Comparison of ENCODE assay signal across 1 cellular context in the genomic region with DNA sequence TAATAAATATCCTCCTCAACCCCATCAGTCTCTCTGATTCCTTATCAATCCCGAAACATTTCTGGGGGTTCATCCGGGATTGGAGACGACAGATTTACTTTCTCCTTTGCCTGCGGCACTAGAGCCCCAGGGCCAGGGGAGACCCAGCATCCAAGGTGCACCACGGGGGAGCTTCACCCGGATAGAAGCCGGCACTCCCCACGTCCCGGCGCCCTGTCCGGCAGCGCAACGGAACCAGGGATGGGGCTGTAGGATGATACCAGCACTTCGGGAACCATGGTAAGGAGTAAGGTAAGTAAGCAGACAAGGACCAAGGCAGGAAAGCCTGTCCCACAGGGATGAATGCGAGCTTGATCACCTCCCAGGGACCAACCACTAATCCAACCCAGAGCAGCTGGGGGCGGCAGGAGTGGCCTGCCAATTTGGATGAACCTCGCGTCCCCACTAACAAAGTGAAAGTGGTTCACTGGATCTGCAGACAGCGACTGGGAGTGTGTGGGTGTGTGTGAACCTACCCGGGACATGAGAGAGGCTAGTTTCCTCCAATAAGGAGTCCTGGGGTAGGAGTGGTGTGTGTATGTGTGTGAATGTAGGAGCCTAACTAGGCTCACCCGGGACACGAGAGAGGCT.
TF ChIP-seq lines count a peak whose summit lies in the region.

No MANE protein-coding gene starts in this region.

TF ChIP-seq in HEK293, 187 proteins besides CTCF, POLR2A, EP300 and RAD21:
- TF ChIP-seq, protein P1, sequence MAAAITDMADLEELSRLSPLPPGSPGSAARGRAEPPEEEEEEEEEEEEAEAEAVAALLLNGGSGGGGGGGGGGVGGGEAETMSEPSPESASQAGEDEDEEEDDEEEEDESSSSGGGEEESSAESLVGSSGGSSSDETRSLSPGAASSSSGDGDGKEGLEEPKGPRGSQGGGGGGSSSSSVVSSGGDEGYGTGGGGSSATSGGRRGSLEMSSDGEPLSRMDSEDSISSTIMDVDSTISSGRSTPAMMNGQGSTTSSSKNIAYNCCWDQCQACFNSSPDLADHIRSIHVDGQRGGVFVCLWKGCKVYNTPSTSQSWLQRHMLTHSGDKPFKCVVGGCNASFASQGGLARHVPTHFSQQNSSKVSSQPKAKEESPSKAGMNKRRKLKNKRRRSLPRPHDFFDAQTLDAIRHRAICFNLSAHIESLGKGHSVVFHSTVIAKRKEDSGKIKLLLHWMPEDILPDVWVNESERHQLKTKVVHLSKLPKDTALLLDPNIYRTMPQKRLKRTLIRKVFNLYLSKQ (tag by site-specific recombination; IDR thresholded peaks at IDR 0.05; ENCODE audit: borderline replicate concordance) = no peak
- TF ChIP-seq ZFHX2 (tag by site-specific recombination; conservative IDR thresholded peaks at IDR 0.05) = peak; percentile 73
- peak; percentile 58 for TF ChIP-seq EGR2 (tag by site-specific recombination; IDR thresholded peaks at IDR 0.05; ENCODE audit: low read depth)
- TF ChIP-seq, protein P2, sequence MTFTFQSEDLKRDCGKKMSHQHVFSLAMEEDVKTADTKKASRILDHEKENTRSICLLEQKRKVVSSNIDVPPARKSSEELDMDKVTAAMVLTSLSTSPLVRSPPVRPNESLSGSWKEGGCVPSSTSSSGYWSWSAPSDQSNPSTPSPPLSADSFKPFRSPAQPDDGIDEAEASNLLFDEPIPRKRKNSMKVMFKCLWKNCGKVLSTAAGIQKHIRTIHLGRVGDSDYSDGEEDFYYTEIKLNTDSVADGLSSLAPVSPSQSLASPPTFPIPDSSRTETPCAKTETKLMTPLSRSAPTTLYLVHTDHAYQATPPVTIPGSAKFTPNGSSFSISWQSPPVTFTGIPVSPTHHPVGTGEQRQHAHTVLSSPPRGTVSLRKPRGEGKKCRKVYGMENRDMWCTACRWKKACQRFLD (tag by site-specific recombination; IDR thresholded peaks at IDR 0.05) = no peak
- no peak for TF ChIP-seq ZNF239 (tag by site-specific recombination; IDR thresholded peaks at IDR 0.05)
- TF ChIP-seq GLIS1 (tag by site-specific recombination; IDR thresholded peaks at IDR 0.05) = peak; percentile 95
- TF ChIP-seq, protein P3, sequence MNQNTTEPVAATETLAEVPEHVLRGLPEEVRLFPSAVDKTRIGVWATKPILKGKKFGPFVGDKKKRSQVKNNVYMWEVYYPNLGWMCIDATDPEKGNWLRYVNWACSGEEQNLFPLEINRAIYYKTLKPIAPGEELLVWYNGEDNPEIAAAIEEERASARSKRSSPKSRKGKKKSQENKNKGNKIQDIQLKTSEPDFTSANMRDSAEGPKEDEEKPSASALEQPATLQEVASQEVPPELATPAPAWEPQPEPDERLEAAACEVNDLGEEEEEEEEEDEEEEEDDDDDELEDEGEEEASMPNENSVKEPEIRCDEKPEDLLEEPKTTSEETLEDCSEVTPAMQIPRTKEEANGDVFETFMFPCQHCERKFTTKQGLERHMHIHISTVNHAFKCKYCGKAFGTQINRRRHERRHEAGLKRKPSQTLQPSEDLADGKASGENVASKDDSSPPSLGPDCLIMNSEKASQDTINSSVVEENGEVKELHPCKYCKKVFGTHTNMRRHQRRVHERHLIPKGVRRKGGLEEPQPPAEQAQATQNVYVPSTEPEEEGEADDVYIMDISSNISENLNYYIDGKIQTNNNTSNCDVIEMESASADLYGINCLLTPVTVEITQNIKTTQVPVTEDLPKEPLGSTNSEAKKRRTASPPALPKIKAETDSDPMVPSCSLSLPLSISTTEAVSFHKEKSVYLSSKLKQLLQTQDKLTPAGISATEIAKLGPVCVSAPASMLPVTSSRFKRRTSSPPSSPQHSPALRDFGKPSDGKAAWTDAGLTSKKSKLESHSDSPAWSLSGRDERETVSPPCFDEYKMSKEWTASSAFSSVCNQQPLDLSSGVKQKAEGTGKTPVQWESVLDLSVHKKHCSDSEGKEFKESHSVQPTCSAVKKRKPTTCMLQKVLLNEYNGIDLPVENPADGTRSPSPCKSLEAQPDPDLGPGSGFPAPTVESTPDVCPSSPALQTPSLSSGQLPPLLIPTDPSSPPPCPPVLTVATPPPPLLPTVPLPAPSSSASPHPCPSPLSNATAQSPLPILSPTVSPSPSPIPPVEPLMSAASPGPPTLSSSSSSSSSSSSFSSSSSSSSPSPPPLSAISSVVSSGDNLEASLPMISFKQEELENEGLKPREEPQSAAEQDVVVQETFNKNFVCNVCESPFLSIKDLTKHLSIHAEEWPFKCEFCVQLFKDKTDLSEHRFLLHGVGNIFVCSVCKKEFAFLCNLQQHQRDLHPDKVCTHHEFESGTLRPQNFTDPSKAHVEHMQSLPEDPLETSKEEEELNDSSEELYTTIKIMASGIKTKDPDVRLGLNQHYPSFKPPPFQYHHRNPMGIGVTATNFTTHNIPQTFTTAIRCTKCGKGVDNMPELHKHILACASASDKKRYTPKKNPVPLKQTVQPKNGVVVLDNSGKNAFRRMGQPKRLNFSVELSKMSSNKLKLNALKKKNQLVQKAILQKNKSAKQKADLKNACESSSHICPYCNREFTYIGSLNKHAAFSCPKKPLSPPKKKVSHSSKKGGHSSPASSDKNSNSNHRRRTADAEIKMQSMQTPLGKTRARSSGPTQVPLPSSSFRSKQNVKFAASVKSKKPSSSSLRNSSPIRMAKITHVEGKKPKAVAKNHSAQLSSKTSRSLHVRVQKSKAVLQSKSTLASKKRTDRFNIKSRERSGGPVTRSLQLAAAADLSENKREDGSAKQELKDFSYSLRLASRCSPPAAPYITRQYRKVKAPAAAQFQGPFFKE (tag by site-specific recombination; IDR thresholded peaks at IDR 0.05; ENCODE audit: borderline replicate concordance) = no peak
- no peak for TF ChIP-seq BCL11B (tag by site-specific recombination; IDR thresholded peaks at IDR 0.05; ENCODE audit: low read depth)
- TF ChIP-seq ZFP37 (tag by site-specific recombination; IDR thresholded peaks at IDR 0.05) = no peak
